Comparison of ENCODE assay signal across 1 cellular context in the genomic region with DNA sequence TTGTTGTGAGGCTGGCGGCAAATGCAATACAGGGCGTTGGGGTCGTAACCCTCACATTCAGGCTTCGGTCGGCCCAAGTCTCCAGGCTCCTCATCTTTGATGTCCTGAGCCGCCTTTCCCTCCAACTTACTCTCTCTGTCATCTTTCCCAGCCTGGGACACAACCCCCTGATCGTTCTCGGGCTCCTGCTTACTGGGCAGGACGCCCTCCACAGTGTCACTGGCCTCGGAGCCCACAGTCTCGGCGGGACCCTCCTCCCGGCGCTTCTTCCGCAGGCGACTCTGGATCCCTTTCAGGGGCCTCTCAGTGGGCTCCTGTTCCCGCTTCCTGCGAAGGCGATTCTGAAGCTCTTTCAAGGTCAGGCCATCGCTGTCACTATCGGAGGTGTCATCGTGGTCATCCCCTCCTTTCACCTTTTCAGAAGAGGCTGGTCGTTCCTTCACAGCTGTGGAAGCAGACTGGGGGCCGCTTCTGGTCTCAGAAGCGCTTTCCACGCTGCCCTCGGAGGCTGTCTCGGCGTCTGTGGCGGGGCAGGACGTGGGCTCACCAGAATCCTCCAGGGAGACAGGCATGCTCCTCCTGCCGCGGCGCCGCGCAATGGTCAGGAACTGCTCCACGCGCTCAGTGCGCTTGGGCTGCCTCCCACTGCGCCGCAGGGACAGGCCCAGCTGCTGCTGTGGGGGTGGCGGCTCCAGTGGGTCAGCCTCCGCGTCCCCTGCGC.
TF ChIP-seq lines count a peak whose summit lies in the region.

No MANE protein-coding gene starts in this region.

TF ChIP-seq in H1, 55 proteins besides CTCF, POLR2A, EP300 and RAD21:
- no peak for TF ChIP-seq NRF1 (IDR thresholded peaks at IDR 0.05; ENCODE audit: low read depth, low read length)
- TF ChIP-seq CREB1 (IDR thresholded peaks at IDR 0.05) = no peak
- TF ChIP-seq SIX5 (IDR thresholded peaks at IDR 0.05; ENCODE audit: low read depth, low read length) = no peak
- TF ChIP-seq TCF12 (IDR thresholded peaks at IDR 0.05; ENCODE audit: low read depth, low read length) = no peak
- TF ChIP-seq GABPA (IDR thresholded peaks at IDR 0.05; ENCODE audit: borderline replicate concordance, insufficient read depth, low read length) = no peak
- TF ChIP-seq FOSL1 (IDR thresholded peaks at IDR 0.05; ENCODE audit: insufficient read depth, low read depth, low read length) = no peak
- no peak for TF ChIP-seq MAFK (IDR thresholded peaks at IDR 0.05; ENCODE audit: low read depth, low read length)
- TF ChIP-seq KDM4A (IDR thresholded peaks at IDR 0.05; ENCODE audit: low read depth, low read length, severe bottlenecking) = no peak
- TF ChIP-seq, protein P1, sequence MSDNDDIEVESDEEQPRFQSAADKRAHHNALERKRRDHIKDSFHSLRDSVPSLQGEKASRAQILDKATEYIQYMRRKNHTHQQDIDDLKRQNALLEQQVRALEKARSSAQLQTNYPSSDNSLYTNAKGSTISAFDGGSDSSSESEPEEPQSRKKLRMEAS (IDR thresholded peaks at IDR 0.05) = no peak
- TF ChIP-seq, protein P2, sequence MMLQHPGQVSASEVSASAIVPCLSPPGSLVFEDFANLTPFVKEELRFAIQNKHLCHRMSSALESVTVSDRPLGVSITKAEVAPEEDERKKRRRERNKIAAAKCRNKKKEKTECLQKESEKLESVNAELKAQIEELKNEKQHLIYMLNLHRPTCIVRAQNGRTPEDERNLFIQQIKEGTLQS (IDR thresholded peaks at IDR 0.05; ENCODE audit: insufficient read depth, low read depth, low read length) = no peak
- no peak for TF ChIP-seq TAF7 (optimal IDR thresholded peaks at IDR 0.05; ENCODE audit: borderline replicate concordance, low read depth, low read length)
- no peak for TF ChIP-seq KDM5A (IDR thresholded peaks at IDR 0.05; ENCODE audit: low read length)
